Comparison of ENCODE assay signal across 8 cellular contexts in genomic region chr11:5123802-5124521, GRCh38. TPM values are rescaled to one million over a fixed set of nuclear protein-coding genes. Genes with fewer than 3 reads are reported as not detected.
DNase-seq lines count a peak whose midpoint lies in the region; ATAC-seq lines count a peak whose summit lies in the region.

No MANE protein-coding gene starts in this region.

- H3K27ac ChIP-seq in Karpas-422 (ENCODE audit: low read length) = no peak overlapping the region

- no peaks in the 10 kb centered on the region for H3K27me3 ChIP-seq in Karpas-422 (ENCODE audit: low read length)

- no peak overlapping the region for H3K9ac ChIP-seq in Karpas-422 (ENCODE audit: low read length)

- DNase-seq in GM04503 (ENCODE audit: low read depth) = peak; percentile 18
- peak; percentile 90 for DNase-seq in Karpas-422
- DNase-seq in SK-MEL-5 (ENCODE audit: low read depth, low spot score) = peak; percentile 85
- peak; percentile 36 for DNase-seq in amniotic stem cell (lab: John Stamatoyannopoulos, UW)
- peak; percentile 26 for DNase-seq in hepatic stellate cell (ENCODE audit: low spot score)
- DNase-seq in skeletal muscle cell (ENCODE audit: low read depth) = peak; percentile 43
- no peak for DNase-seq in effector CD8-positive, alpha-beta T cell (lab: John Stamatoyannopoulos, UW)

- H3K4me2 ChIP-seq in Karpas-422 (ENCODE audit: low read depth, low read length, poor library complexity, severe bottlenecking) = no peak overlapping the region

- no peak overlapping the region for H2AFZ ChIP-seq in Karpas-422 (ENCODE audit: low read length)

- no peaks in the 10 kb centered on the region for H3K79me2 ChIP-seq in Karpas-422 (ENCODE audit: low read length)

- H3K9me2 ChIP-seq in Karpas-422 (replicated peaks; ENCODE audit: insufficient read depth, low read length) = no peaks in the 10 kb centered on the region

- no peaks in the 10 kb centered on the region for H3K9me3 ChIP-seq in Karpas-422 (ENCODE audit: low read length)

- in situ Hi-C loops in SK-MEL-5 (cut with HindIII; ENCODE audit: low pct_unique_long_range_greater_than_20kb, low sequenced_read_pairs) = no loop called here

- H3K36me3 ChIP-seq in Karpas-422 (ENCODE audit: insufficient read depth, low read length) = no peaks in the 10 kb centered on the region

- H4K20me1 ChIP-seq in Karpas-422 (ENCODE audit: insufficient read depth, low read depth, low read length) = no peaks in the 10 kb centered on the region

- peak; percentile 97 for ATAC-seq in GM21723 (IDR thresholded peaks at IDR 0.05; ENCODE audit: unreplicated experiment)

- H3K4me1 ChIP-seq in Karpas-422 (ENCODE audit: low read length) = no peaks in the 10 kb centered on the region

- H3K4me3 ChIP-seq in Karpas-422 (ENCODE audit: low read length) (no peak overlapping the region), skeletal muscle cell (ENCODE audit: low read depth, low read length) (no peak overlapping the region)

RNA-seq across cellular contexts. Expression of gene OR52A5, which starts 14.2 kb away (rescaled TPM):
- total RNA-seq in Karpas-422 (2014; rRNA removed; shearing (Covaris generic); ENCODE audit: low replicate concordance) = not detected in 2 replicates
- total RNA-seq in SK-MEL-5 (2014; rRNA removed; shearing (Covaris generic)) = not detected in 2 replicates
- not detected in 2 replicates for polyA plus RNA-seq in SK-MEL-5 (2015; cell fraction: cytosol; rRNA removed)
- polyA plus RNA-seq in SK-MEL-5 (2015; cell fraction: nucleus; rRNA removed) = not detected in 2 replicates

RNA-seq across cellular contexts. Expression of gene OR52A1, which starts 30.6 kb away (rescaled TPM):
- not detected in 2 replicates for total RNA-seq in Karpas-422 (2014; rRNA removed; shearing (Covaris generic); ENCODE audit: low replicate concordance)
- 0.05 TPM in 1 of 2 replicates, not detected in the other for total RNA-seq in SK-MEL-5 (2014; rRNA removed; shearing (Covaris generic))
- polyA plus RNA-seq in SK-MEL-5 (2015; cell fraction: cytosol; rRNA removed) = not detected in 2 replicates
- not detected in 2 replicates for polyA plus RNA-seq in SK-MEL-5 (2015; cell fraction: nucleus; rRNA removed)

RNA-seq across cellular contexts. Expression of gene OR52E1, which starts 54.6 kb away (rescaled TPM):
- total RNA-seq in Karpas-422 (2014; rRNA removed; shearing (Covaris generic); ENCODE audit: low replicate concordance) = not detected in 2 replicates
- total RNA-seq in SK-MEL-5 (2014; rRNA removed; shearing (Covaris generic)) = not detected in 2 replicates
- polyA plus RNA-seq in SK-MEL-5 (2015; cell fraction: cytosol; rRNA removed) = not detected in 2 replicates
- polyA plus RNA-seq in SK-MEL-5 (2015; cell fraction: nucleus; rRNA removed) = not detected in 2 replicates
